Comparison of ENCODE assay signal across 8 cellular contexts in the genomic region with DNA sequence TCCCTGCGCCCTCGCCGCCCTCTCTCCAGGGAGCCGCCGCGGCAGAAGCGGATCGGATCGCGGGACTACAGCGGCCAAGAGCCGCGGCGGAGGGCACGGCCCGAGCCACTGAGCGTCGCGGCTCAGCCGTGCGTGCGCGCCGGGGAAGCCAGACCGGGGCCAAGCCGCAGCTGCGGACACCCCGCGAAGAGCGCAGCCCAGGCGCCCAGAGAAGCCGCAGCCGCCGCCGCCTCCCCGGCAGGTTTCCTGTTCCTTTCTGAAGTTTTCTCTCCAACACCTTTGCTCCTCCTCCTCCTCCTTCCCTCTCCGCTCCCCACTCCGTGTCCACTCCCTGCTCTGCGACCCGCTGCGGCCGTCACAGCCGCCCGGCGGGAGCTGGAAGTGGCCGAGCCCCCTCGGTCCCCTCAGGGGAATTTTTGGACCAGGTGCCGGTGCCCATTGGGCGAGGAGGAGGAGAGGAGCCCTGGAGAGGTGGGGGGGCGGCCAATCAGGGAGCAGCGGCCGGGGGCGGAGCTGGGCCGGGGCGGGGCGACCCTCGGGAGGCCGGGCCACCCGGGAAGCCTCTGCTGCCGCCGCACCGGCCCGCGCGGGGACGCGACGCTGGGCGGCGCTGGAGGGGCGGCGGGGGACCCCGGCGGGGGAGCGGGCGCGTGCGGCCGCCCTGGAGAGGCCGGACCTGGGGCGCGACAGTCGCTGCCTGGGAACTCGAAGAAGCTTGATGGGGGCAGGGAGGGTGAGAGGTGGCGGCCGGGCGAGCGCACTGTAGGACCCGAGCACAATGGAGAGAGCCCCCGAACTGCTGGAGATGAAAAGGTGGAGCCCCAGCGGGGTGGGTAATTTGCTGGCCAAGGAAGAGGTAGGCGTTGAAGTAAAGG. TPM values are rescaled to one million over a fixed set of nuclear protein-coding genes. Genes with fewer than 3 reads are reported as not detected.
DNase-seq lines count a peak whose midpoint lies in the region; ATAC-seq and TF ChIP-seq lines count a peak whose summit lies in the region.

Gene ITPR2 (minus strand): TSS at position 378 of the 875 bp plus-strand sequence. CDS start 413 bp downstream, outside the sequence.

- DNase-seq in NCI-H1105 treated with DMSO at 0.1 percent for 48 hours (lab: John Stamatoyannopoulos, UW) (peak; percentile 93), T-helper 1 cell (peak; percentile 89 to 91 (median 89)), adrenal gland (peak; percentile 96 to 97 (median 96)), left cardiac atrium (peak; percentile 96), prostate gland (ENCODE audit: low spot score) (peak; percentile 94)

- H3K27me3 ChIP-seq in adrenal gland, result no peaks in the 10 kb centered on the region
- no peaks in the 10 kb centered on the region for H3K27me3 ChIP-seq in prostate gland (replicated peaks; ENCODE audit: insufficient read depth)

- no peaks in the 10 kb centered on the region for H3K36me3 ChIP-seq in adrenal gland (replicated peaks in 1 of 2)
- no peaks in the 10 kb centered on the region for H3K36me3 ChIP-seq in prostate gland
- H3K36me3 ChIP-seq in urinary bladder (ENCODE audit: insufficient read depth), result no peaks in the 10 kb centered on the region

- peak within 1 kb of the TSS; percentile 77 for H3K4me3 ChIP-seq in GM12875 (ENCODE audit: low read depth, low read length)
- H3K4me3 ChIP-seq in adrenal gland, result peak within 1 kb of the TSS; percentile 40 to 98 (median 92)
- H3K4me3 ChIP-seq in prostate gland, result peak within 1 kb of the TSS; percentile 77 to 88
- peak within 1 kb of the TSS; percentile 74 for H3K4me3 ChIP-seq in urinary bladder (ENCODE audit: low read depth, low read length)

- H3K27ac ChIP-seq in adrenal gland (peak within 1 kb of the TSS; percentile 69 to 99 (median 97)), prostate gland (peak within 1 kb of the TSS; percentile 81 to 92), urinary bladder (ENCODE audit: low read depth) (peak within 1 kb of the TSS; percentile 87)

- intact Hi-C loops in adrenal gland (cut with DNase I) (loop anchor here in 1 of 2 donors (10.0 kb wide), 1 partner anchor 118 kb away; no protein-coding TSS in a partner anchor), left cardiac atrium (cut with DNase I) (loop anchor here in 1 of 2 donors (10.0 kb wide), 1 partner anchor 52 kb away; no protein-coding TSS in a partner anchor), prostate gland (cut with DNase I) (loop anchor here (10.0 kb wide), 2 partner anchors 52 to 718 kb away; no protein-coding TSS in a partner anchor)

- no peaks in the 10 kb centered on the region for H3K9me3 ChIP-seq in adrenal gland (replicated peaks in 1 of 3)
- H3K9me3 ChIP-seq in prostate gland, result no peaks in the 10 kb centered on the region

- H3K4me1 ChIP-seq in adrenal gland (replicated peaks in 1 of 2) (peaks cover 19 to 39% of the 10 kb centered on the region in 2 donors), prostate gland (replicated peaks) (no peaks in the 10 kb centered on the region), urinary bladder (ENCODE audit: insufficient read depth) (no peaks in the 10 kb centered on the region)

- ATAC-seq in HG02642 (IDR thresholded peaks at IDR 0.05; ENCODE audit: poor library complexity, unreplicated experiment) (peak; percentile 78), left cardiac atrium (peak; percentile 97)

- peak; percentile 91 to 96 for TF ChIP-seq POLR2A in adrenal gland (IDR thresholded peaks at IDR 0.05)
- TF ChIP-seq POLR2A in prostate gland (IDR thresholded peaks at IDR 0.05), result peak; percentile 97

- TF ChIP-seq CTCF in GM12875 (IDR thresholded peaks at IDR 0.05; ENCODE audit: borderline replicate concordance, insufficient read depth, low read depth, low read length) (peak; percentile 47; the same call in 1 of the 2 replicates), adrenal gland (IDR thresholded peaks at IDR 0.05) (peak in 4 of 6 experiments; percentile 9 to 31 (median 24)), prostate gland (IDR thresholded peaks at IDR 0.05) (peak; percentile 16 to 46 (median 33))

- WGBS in adrenal gland, 4 donors, result 0 to 1% (median 0%) methylated on average over 37 to 92 of the region's 92 CpGs
- under 1% methylated on average over 65 of the region's 92 CpGs for WGBS in prostate gland
- under 1% methylated on average over 92 of the region's 92 CpGs for WGBS in urinary bladder

RNA-seq across cellular contexts. Expression of gene ITPR2, which starts in this region (rescaled TPM):
- 100 to 1,000 TPM in 1 of 8 donors, 10 to 100 TPM in 7; 53.4 to 144 (median 80.0) TPM for total RNA-seq in adrenal gland
- 10 to 100 TPM in 2 of 3 donors, 1 to 10 TPM in 1; 5.1 to 23.9 (median 10.4) TPM for polyA plus RNA-seq in adrenal gland
- 10 to 100 TPM; 25.4 to 26.7 TPM for total RNA-seq in left cardiac atrium
- total RNA-seq in prostate gland, result 10 to 100 TPM; 30.0 to 44.4 TPM
- total RNA-seq in urinary bladder, result 48.2 TPM
- 5.6 TPM for polyA plus RNA-seq in urinary bladder

Comparison
In these comparisons a context has a peak if more than half of its experiments do, and no peak if none do; other contexts are left out.
1. Peak in every context shown above with its lines: DNase-seq, ATAC-seq, H3K4me3 ChIP-seq and H3K27ac ChIP-seq.